ENCODE assay signal across 1 cellular context in genomic region chr1:178532392-178532791, GRCh38.
TF ChIP-seq lines count a peak whose summit lies in the region.

No MANE protein-coding gene starts in this region.

TF ChIP-seq in SK-N-SH, 30 proteins besides CTCF, POLR2A, EP300 and RAD21 (continued from another document):
- TF ChIP-seq POLR2AphosphoS5 (IDR thresholded peaks at IDR 0.05; ENCODE audit: low read depth, low read length) (no peak), REST (IDR thresholded peaks at IDR 0.05; ENCODE audit: low read depth, low read length) (0 out of 2 replicates have a peak, but pooled peaks have one; percentile 12), MAX (IDR thresholded peaks at IDR 0.05; ENCODE audit: low read depth) (no peak), ELF1 (IDR thresholded peaks at IDR 0.05) (no peak), IRF3 (IDR thresholded peaks at IDR 0.05; ENCODE audit: low read depth, low read length) (no peak), EZH2phosphoT487 (IDR thresholded peaks at IDR 0.05; ENCODE audit: borderline replicate concordance, low read depth) (no peak), USF2 (IDR thresholded peaks at IDR 0.05; ENCODE audit: borderline replicate concordance, low read depth, low read length) (no peak), GABPA (IDR thresholded peaks at IDR 0.05; ENCODE audit: low read depth) (no peak), NRF1 (IDR thresholded peaks at IDR 0.05; ENCODE audit: low read depth, low read length) (0 out of 2 replicates have a peak, but pooled peaks have one; percentile 13), TEAD4 (IDR thresholded peaks at IDR 0.05; ENCODE audit: borderline replicate concordance, insufficient read depth) (no peak), SMC3 (IDR thresholded peaks at IDR 0.05; ENCODE audit: low read depth, low read length) (peak; percentile 84)
